ENCODE assay signal across 14 cellular contexts in genomic region chr20:35008411-35009342, GRCh38. TPM values are rescaled to one million over a fixed set of nuclear protein-coding genes. Genes with fewer than 3 reads are reported as not detected.
A peak's percentile ranks its signal among the peaks of the same experiment; 100 is the strongest.
DNase-seq lines count a peak whose midpoint lies in the region; ATAC-seq and TF ChIP-seq lines count a peak whose summit lies in the region.
"Had no signal": no experiment of that assay in that cellular context is flagged by ENCODE, and none has a peak within 500 bp of the region (broad histone marks: within the 10 kb centered on the region; RNA-seq: fewer than 3 reads in every experiment).

No MANE protein-coding gene starts in this region.

- no peak overlapping the region for H3K4me3 ChIP-seq in GM23248
- H3K4me3 ChIP-seq in right lobe of liver = no peak overlapping the region

- in situ Hi-C loops in GM23248 (cut with MboI) = no loop called here

- WGBS in GM23248 (ENCODE audit: low coverage in 1 of 2, low lambda C conversion rate in 2 of 2, missing lambda C conversion rate in 2 of 2), 2 experiments = 63 to 66% methylated on average over 14 of the region's 14 CpGs
- WGBS in right lobe of liver (ENCODE audit: insufficient coverage, low coverage, low lambda C conversion rate, missing lambda C conversion rate) = 28% methylated on average over 7 of the region's 14 CpGs

- no peaks in the 10 kb centered on the region for H3K9me3 ChIP-seq in GM23248 (ENCODE audit: low read depth)
- no peaks in the 10 kb centered on the region for H3K9me3 ChIP-seq in right lobe of liver

- H3K27ac ChIP-seq in GM23248 (peak overlapping the region; percentile 37), right lobe of liver (peak overlapping the region; percentile 23 to 74 (median 49)), substantia nigra (ENCODE audit: low read depth, low read length, poor library complexity, severe bottlenecking) (peak overlapping the region; percentile 5)

- TF ChIP-seq CTCF in right lobe of liver (IDR thresholded peaks at IDR 0.05) = no peak

- no peaks in the 10 kb centered on the region for H4K20me1 ChIP-seq in GM23248 (ENCODE audit: insufficient read depth)

- peak; percentile 65 for DNase-seq in GM23248
- DNase-seq in right lobe of liver = peak; percentile 80 to 93 (median 89)
- peak in 8 of 49 donors; percentile 18 to 53 (median 23) for DNase-seq in substantia nigra (lab: John Stamatoyannopoulos, UW)
- DNase-seq in DMS 273 (lab: John Stamatoyannopoulos, UW; ENCODE audit: unreplicated experiment) = no peak
- no peak for DNase-seq in CD1c-positive myeloid dendritic cell (ENCODE audit: extremely low spot score)
- no peak for DNase-seq in putamen (ENCODE audit: low spot score)
- DNase-seq: activated naive CD8-positive, alpha-beta T cell treated with anti-CD3 and anti-CD28 coated beads, Interleukin-2, amount 50 U/mL, for 24 hours; CD8-positive, alpha-beta memory T cell; mesendoderm; NCI-H187 treated with DMSO at 0.1 percent for 48 hours; NCI-H82 had no signal

- TF ChIP-seq POLR2A in right lobe of liver (IDR thresholded peaks at IDR 0.05) = no peak

- no peak overlapping the region for H2AFZ ChIP-seq in GM23248

- peaks cover 47% of the 10 kb centered on the region for H3K36me3 ChIP-seq in GM23248 (ENCODE audit: low read depth)
- peaks cover 0 to 61% (median 40%) of the 10 kb centered on the region in 4 donors for H3K36me3 ChIP-seq in right lobe of liver

- H3K9me2 ChIP-seq in GM23248 (ENCODE audit: insufficient read depth) = no peaks in the 10 kb centered on the region

- peaks cover 16% of the 10 kb centered on the region for H3K79me2 ChIP-seq in GM23248 (ENCODE audit: insufficient read depth)

- H3K27me3 ChIP-seq in GM23248 (replicated peaks; ENCODE audit: insufficient read depth) = no peaks in the 10 kb centered on the region
- no peaks in the 10 kb centered on the region for H3K27me3 ChIP-seq in right lobe of liver

- intact Hi-C loops in right lobe of liver (cut with DNase I) = no loop called here

- H3K4me2 ChIP-seq in GM23248 (ENCODE audit: unreplicated experiment) = no peak overlapping the region

- H3K9ac ChIP-seq in GM23248 = peak overlapping the region; percentile 22; the same call in 1 of the 2 replicates

- H3K4me1 ChIP-seq in GM23248 (ENCODE audit: insufficient read depth) (no peaks in the 10 kb centered on the region), right lobe of liver (peaks cover 0 to 49% (median 18%) of the 10 kb centered on the region in 4 donors)

- H3F3A ChIP-seq in GM23248 (ENCODE audit: insufficient read depth) = peaks cover 7% of the 10 kb centered on the region; the same call in 1 of the 2 replicates

- peak; percentile 35 for ATAC-seq in esophagus mucosa
- ATAC-seq in right lobe of liver = peak; percentile 82 to 91 (median 85)
- no peak for ATAC-seq in GM21723 (IDR thresholded peaks at IDR 0.05; ENCODE audit: unreplicated experiment)
- ATAC-seq: activated naive CD8-positive, alpha-beta T cell treated with anti-CD3 and anti-CD28 coated beads, Interleukin-2, amount 50 U/mL, for 24 hours; stimulated activated memory B cell treated with anti-CD40 and anti-IgM and Interleukin-4, amounts not matched to agents 10 μg/mL and 1 μg/mL and 100 μg/mL, for 72 hours had no signal

RNA-seq across cellular contexts. Expression of gene MYH7B, which starts 53.0 kb away (rescaled TPM):
- under 0.01 and 0.11 TPM in 2 replicates for total RNA-seq in GM23248 (2014; rRNA removed; shearing (Covaris generic))
- 0.13 and 0.49 TPM in 2 replicates for polyA plus RNA-seq in GM23248 (2016; fragmentation: Nextera tagmentation; extraction: Ambion mirVana)
- total RNA-seq in esophagus mucosa (not detected), right lobe of liver (1 to 10 TPM in 1 of 6 experiments, under 1 TPM in 4, not detected in 1; 0.11 to 1.0 (median 0.39) TPM)

RNA-seq across cellular contexts. Expression of gene GSS, which starts 53.1 kb away (rescaled TPM):
- total RNA-seq in GM23248 (2014; rRNA removed; shearing (Covaris generic)) = 80.7 and 85.9 TPM in 2 replicates
- polyA plus RNA-seq in GM23248 (2016; fragmentation: Nextera tagmentation; extraction: Ambion mirVana) = 68.3 and 75.0 TPM in 2 replicates
- total RNA-seq in esophagus mucosa (56.9 TPM), right lobe of liver (10 to 100 TPM; 25.9 to 63.6 (median 31.7) TPM)

Comparison
In these comparisons a context has a peak if more than half of its experiments do, and no peak if none do; other contexts are left out.
1. DNase-seq: peak in GM23248 (single experiment) and right lobe of liver (3 of 3); none in DMS 273 (single experiment), CD1c-positive myeloid dendritic cell (single experiment) and putamen (single experiment).
2. Peak in every context shown above with its lines, with median percentiles within 50 percentile points of each other: H3K27ac ChIP-seq.